30 cellular contexts compared by ENCODE assay signal in genomic region chr7:555551-556160, GRCh38. TPM values are rescaled to one million over a fixed set of nuclear protein-coding genes. Genes with fewer than 3 reads are reported as not detected.
"Had no signal": no experiment of that assay in that cellular context is flagged by ENCODE, and none has a peak within 500 bp of the region (broad histone marks: within the 10 kb centered on the region; RNA-seq: fewer than 3 reads in every experiment).

No MANE protein-coding gene starts in this region.

- H3K4me3 ChIP-seq: neural progenitor cell, pancreas, prostate gland, right atrium auricular region, skin epidermis, smooth muscle cell, spleen, suprapubic skin, testis, tibial artery, transverse colon, upper lobe of right lung, uterus had no signal

- H3K36me3 ChIP-seq: neural progenitor cell, neutrophil, pancreas, prostate gland, right atrium auricular region, suprapubic skin, tibial artery, transverse colon, upper lobe of right lung, uterus had no signal

- H2AFZ ChIP-seq: neural progenitor cell had no signal

- H3K36me3 Mint-ChIP-seq: natural killer cell, neural progenitor cell, type B pancreatic cell had no signal

- H3K9ac ChIP-seq: neural progenitor cell had no signal

- H3K4me2 ChIP-seq: neural progenitor cell, smooth muscle cell had no signal

- H3K27me3 Mint-ChIP-seq: naive thymus-derived CD4-positive, alpha-beta T cell; stimulated activated memory B cell treated with anti-CD40 and anti-IgM and Interleukin-4, amounts not matched to agents 10 μg/mL and 1 μg/mL and 100 μg/mL, for 72 hours; stimulated activated naive CD8-positive, alpha-beta T cell treated with anti-CD3 and anti-CD28 coated beads, Interleukin-15, amount 100 ng/mL, for 72 hours; type B pancreatic cell had no signal

- H3K9me3 Mint-ChIP-seq: naive thymus-derived CD4-positive, alpha-beta T cell; natural killer cell; nephron; neural progenitor cell; stimulated activated memory B cell treated with anti-CD40 and anti-IgM and Interleukin-4, amounts not matched to agents 10 μg/mL and 1 μg/mL and 100 μg/mL, for 72 hours; type B pancreatic cell had no signal

- ATAC-seq: naive thymus-derived CD4-positive, alpha-beta T cell; natural killer cell; pancreas; sciatic nerve; stimulated activated memory B cell treated with anti-CD40 and anti-IgM and Interleukin-4, amounts not matched to agents 10 μg/mL and 1 μg/mL and 100 μg/mL, for 72 hours; stimulated activated naive CD8-positive, alpha-beta T cell treated with anti-CD3 and anti-CD28 coated beads, Interleukin-15, amount 100 ng/mL, for 72 hours; stimulated activated naive CD8-positive, alpha-beta T cell treated with anti-CD3 and anti-CD28 coated beads, Interleukin-15, Interleukin-2, amounts not matched to agents 100 U/mL and 50 U/mL, for 24 hours; upper lobe of right lung had no signal

- DNase-seq: naive thymus-derived CD4-positive, alpha-beta T cell; natural killer cell; nucleus accumbens; spleen; stimulated activated CD4-positive, alpha-beta T cell treated with anti-CD3 and anti-CD28 coated beads, Interleukin-12 subunit alpha, Interleukin-12 subunit beta, amount 100 ng/mL, for 4 hours; stimulated activated CD4-positive, alpha-beta T cell treated with anti-CD3 and anti-CD28 coated beads, Interleukin-1b, Interleukin-23, amount 100 ng/mL, for 48 hours; stimulated activated CD4-positive, alpha-beta T cell treated with anti-CD3 and anti-CD28 coated beads, Interleukin-4, amount 100 ng/mL, for 1 hour; stimulated activated CD4-positive, alpha-beta T cell treated with anti-CD3 and anti-CD28 coated beads, Interleukin-4, amount 100 ng/mL, for 4 hours; stimulated activated CD8-positive, alpha-beta memory T cell treated with anti-CD3 and anti-CD28 coated beads, Interleukin-4, amount 100 ng/mL, for 48 hours; stimulated activated naive CD4-positive, alpha-beta T cell; stimulated activated naive CD8-positive, alpha-beta T cell treated with anti-CD3 and anti-CD28 coated beads, Interleukin-15, amount 100 ng/mL, for 72 hours; stimulated activated naive CD8-positive, alpha-beta T cell treated with anti-CD3 and anti-CD28 coated beads, Interleukin-15, Interleukin-2, amounts not matched to agents 100 U/mL and 50 U/mL, for 24 hours; substantia nigra; testis; tibial artery; transverse colon; upper lobe of right lung; uterus had no signal

- H3K9me3 ChIP-seq: neutrophil, pancreas, prostate gland, right atrium auricular region, suprapubic skin, testis, transverse colon, upper lobe of right lung, uterus had no signal

- H3K4me1 ChIP-seq: neural progenitor cell, prostate gland, suprapubic skin, testis, transverse colon, upper lobe of right lung, uterus had no signal

- H3K27ac ChIP-seq: neural progenitor cell, neutrophil, pancreas, prostate gland, right atrium auricular region, skin epidermis, spleen, suprapubic skin, testis, transverse colon, upper lobe of right lung, uterus had no signal

- H3K4me3 Mint-ChIP-seq: naive thymus-derived CD4-positive, alpha-beta T cell; natural killer cell; nephron; neural progenitor cell; stimulated activated memory B cell treated with anti-CD40 and anti-IgM and Interleukin-4, amounts not matched to agents 10 μg/mL and 1 μg/mL and 100 μg/mL, for 72 hours; stimulated activated naive CD8-positive, alpha-beta T cell treated with anti-CD3 and anti-CD28 coated beads, Interleukin-15, amount 100 ng/mL, for 72 hours; type B pancreatic cell had no signal

- H3K27ac Mint-ChIP-seq: natural killer cell; neural progenitor cell; stimulated activated memory B cell treated with anti-CD40 and anti-IgM and Interleukin-4, amounts not matched to agents 10 μg/mL and 1 μg/mL and 100 μg/mL, for 72 hours; stimulated activated naive CD8-positive, alpha-beta T cell treated with anti-CD3 and anti-CD28 coated beads, Interleukin-15, amount 100 ng/mL, for 72 hours; type B pancreatic cell had no signal

- H3K4me1 Mint-ChIP-seq: naive thymus-derived CD4-positive, alpha-beta T cell; natural killer cell; stimulated activated memory B cell treated with anti-CD40 and anti-IgM and Interleukin-4, amounts not matched to agents 10 μg/mL and 1 μg/mL and 100 μg/mL, for 72 hours had no signal

- FAIRE-seq: pancreas had no signal

- H3K27me3 ChIP-seq: neural progenitor cell, neutrophil, pancreas, right atrium auricular region, spleen, suprapubic skin, testis, tibial artery, upper lobe of right lung, uterus had no signal

RNA-seq across cellular contexts. Expression of gene PDGFA, which starts 36.0 kb away (rescaled TPM):
- polyA plus RNA-seq: naive thymus-derived CD4-positive, alpha-beta T cell had no signal
